In the genomic region with DNA sequence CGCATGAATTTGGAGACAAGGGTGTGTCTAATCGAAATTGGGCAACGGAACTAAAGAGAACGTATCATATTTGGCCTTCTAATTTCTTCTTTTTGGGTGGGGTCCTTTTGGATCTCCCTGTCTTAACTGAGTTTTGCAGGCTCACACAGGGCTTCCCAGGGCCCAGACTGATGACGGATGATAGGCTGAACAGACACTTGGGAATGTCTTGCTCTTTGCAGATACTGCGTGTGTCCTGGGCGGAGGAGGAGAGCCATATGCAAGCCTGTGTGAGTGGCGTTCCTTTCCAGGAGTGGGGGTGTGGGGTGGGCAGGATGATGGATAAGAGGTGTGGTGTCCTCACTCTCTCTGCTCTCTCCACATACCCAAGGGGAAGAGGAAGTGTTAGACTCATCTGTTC, we compare ENCODE assay signal across 2 cellular contexts.
A peak's percentile ranks its signal among the peaks of the same experiment; 100 is the strongest.
TF ChIP-seq lines count a peak whose summit lies in the region.

No MANE protein-coding gene starts in this region.

TF ChIP-seq in IMR-90, 13 proteins besides CTCF, POLR2A, EP300 and RAD21:
- no peak for TF ChIP-seq USF2 (IDR thresholded peaks at IDR 0.05; ENCODE audit: low read depth, low read length)
- TF ChIP-seq SMC3 (IDR thresholded peaks at IDR 0.05; ENCODE audit: low read depth, low read length): no peak
- no peak for TF ChIP-seq MAZ (IDR thresholded peaks at IDR 0.05; ENCODE audit: borderline replicate concordance, low read depth, low read length)
- TF ChIP-seq CHD1 (IDR thresholded peaks at IDR 0.05; ENCODE audit: low read depth, low read length): no peak
- no peak for TF ChIP-seq CEBPB (IDR thresholded peaks at IDR 0.05; ENCODE audit: low read depth, low read length)
- TF ChIP-seq NFE2L2 (IDR thresholded peaks at IDR 0.05; ENCODE audit: low read depth, low read length): no peak

TF ChIP-seq in K562, 482 proteins besides CTCF, POLR2A, EP300 and RAD21:
- TF ChIP-seq NCOR1 (IDR thresholded peaks at IDR 0.05): peak; percentile 57
- TF ChIP-seq CBX1 (IDR thresholded peaks at IDR 0.05; ENCODE audit: low read depth): no peak
- peak; percentile 36; the same call in 1 of the 2 replicates for TF ChIP-seq ARID1B (IDR thresholded peaks at IDR 0.05)
- TF ChIP-seq, protein P1, sequence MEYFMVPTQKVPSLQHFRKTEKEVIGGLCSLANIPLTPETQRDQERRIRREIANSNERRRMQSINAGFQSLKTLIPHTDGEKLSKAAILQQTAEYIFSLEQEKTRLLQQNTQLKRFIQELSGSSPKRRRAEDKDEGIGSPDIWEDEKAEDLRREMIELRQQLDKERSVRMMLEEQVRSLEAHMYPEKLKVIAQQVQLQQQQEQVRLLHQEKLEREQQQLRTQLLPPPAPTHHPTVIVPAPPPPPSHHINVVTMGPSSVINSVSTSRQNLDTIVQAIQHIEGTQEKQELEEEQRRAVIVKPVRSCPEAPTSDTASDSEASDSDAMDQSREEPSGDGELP (CRISPR knock-in tag; IDR thresholded peaks at IDR 0.05; ENCODE audit: borderline replicate concordance): peak; percentile 14; the same call in 1 of the 2 replicates
- peak; percentile 67 for TF ChIP-seq CBFA2T3 (IDR thresholded peaks at IDR 0.05)
- peak; percentile 77 for TF ChIP-seq TCF3 (CRISPR knock-in tag; IDR thresholded peaks at IDR 0.05)
- peak; percentile 54 for TF ChIP-seq TAL1 (IDR thresholded peaks at IDR 0.05)
- TF ChIP-seq ZNF561 (CRISPR knock-in tag; conservative IDR thresholded peaks at IDR 0.05): no peak
- no peak for TF ChIP-seq TCF7L2 (IDR thresholded peaks at IDR 0.05; ENCODE audit: low read depth, low read length)
- TF ChIP-seq MITF (IDR thresholded peaks at IDR 0.05): no peak
- no peak for TF ChIP-seq U2AF1 (optimal IDR thresholded peaks at IDR 0.05; ENCODE audit: low read depth, low read length)
- no peak for TF ChIP-seq ZSCAN29 (IDR thresholded peaks at IDR 0.05)
- TF ChIP-seq, protein P2, sequence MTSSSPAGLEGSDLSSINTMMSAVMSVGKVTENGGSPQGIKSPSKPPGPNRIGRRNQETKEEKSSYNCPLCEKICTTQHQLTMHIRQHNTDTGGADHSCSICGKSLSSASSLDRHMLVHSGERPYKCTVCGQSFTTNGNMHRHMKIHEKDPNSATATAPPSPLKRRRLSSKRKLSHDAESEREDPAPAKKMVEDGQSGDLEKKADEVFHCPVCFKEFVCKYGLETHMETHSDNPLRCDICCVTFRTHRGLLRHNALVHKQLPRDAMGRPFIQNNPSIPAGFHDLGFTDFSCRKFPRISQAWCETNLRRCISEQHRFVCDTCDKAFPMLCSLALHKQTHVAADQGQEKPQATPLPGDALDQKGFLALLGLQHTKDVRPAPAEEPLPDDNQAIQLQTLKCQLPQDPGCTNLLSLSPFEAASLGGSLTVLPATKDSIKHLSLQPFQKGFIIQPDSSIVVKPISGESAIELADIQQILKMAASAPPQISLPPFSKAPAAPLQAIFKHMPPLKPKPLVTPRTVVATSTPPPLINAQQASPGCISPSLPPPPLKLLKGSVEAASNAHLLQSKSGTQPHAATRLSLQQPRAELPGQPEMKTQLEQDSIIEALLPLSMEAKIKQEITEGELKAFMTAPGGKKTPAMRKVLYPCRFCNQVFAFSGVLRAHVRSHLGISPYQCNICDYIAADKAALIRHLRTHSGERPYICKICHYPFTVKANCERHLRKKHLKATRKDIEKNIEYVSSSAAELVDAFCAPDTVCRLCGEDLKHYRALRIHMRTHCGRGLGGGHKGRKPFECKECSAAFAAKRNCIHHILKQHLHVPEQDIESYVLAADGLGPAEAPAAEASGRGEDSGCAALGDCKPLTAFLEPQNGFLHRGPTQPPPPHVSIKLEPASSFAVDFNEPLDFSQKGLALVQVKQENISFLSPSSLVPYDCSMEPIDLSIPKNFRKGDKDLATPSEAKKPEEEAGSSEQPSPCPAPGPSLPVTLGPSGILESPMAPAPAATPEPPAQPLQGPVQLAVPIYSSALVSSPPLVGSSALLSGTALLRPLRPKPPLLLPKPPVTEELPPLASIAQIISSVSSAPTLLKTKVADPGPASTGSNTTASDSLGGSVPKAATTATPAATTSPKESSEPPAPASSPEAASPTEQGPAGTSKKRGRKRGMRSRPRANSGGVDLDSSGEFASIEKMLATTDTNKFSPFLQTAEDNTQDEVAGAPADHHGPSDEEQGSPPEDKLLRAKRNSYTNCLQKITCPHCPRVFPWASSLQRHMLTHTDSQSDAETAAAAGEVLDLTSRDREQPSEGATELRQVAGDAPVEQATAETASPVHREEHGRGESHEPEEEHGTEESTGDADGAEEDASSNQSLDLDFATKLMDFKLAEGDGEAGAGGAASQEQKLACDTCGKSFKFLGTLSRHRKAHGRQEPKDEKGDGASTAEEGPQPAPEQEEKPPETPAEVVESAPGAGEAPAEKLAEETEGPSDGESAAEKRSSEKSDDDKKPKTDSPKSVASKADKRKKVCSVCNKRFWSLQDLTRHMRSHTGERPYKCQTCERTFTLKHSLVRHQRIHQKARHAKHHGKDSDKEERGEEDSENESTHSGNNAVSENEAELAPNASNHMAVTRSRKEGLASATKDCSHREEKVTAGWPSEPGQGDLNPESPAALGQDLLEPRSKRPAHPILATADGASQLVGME (CRISPR knock-in tag; IDR thresholded peaks at IDR 0.05): no peak
- no peak for TF ChIP-seq PRMT5 (CRISPR knock-in tag; IDR thresholded peaks at IDR 0.05)
- TF ChIP-seq CBFA2T2 (conservative IDR thresholded peaks at IDR 0.05): peak; percentile 41; the same call in 1 of the 2 replicates
- TF ChIP-seq GATA2 (CRISPR knock-in tag; IDR thresholded peaks at IDR 0.05): no peak
